ENCODE assay signal across 8 cellular contexts in genomic region chr2:20618468-20618885, GRCh38. TPM values are rescaled to one million over a fixed set of nuclear protein-coding genes. Genes with fewer than 3 reads are reported as not detected.
A peak's percentile ranks its signal among the peaks of the same experiment; 100 is the strongest.
DNase-seq lines count a peak whose midpoint lies in the region; ATAC-seq and TF ChIP-seq lines count a peak whose summit lies in the region.
"Had no signal": no experiment of that assay in that cellular context is flagged by ENCODE, and none has a peak within 500 bp of the region (broad histone marks: within the 10 kb centered on the region; RNA-seq: fewer than 3 reads in every experiment).

No MANE protein-coding gene starts in this region.

- H3K4me2 ChIP-seq in GM23338: no peak overlapping the region

- H3K4me1 ChIP-seq in SJSA1 (replicated peaks) (peaks cover 44% of the 10 kb centered on the region), GM23338 (ENCODE audit: insufficient read depth) (0 out of 2 replicates have a peak, but pooled peaks cover 8% of the 10 kb centered on the region)
- H3K4me1 ChIP-seq in naive thymus-derived CD4-positive, alpha-beta T cell (ENCODE audit: control insufficient read depth in 2 of 2, insufficient read depth in 2 of 2, low read length in 2 of 2): no peaks in the 10 kb centered on the region

- peak; percentile 26 for ATAC-seq in naive thymus-derived CD4-positive, alpha-beta T cell
- ATAC-seq in GM23338: no peak

- no peaks in the 10 kb centered on the region for H3K9me3 ChIP-seq in SJSA1 (replicated peaks)
- no peaks in the 10 kb centered on the region for H3K9me3 ChIP-seq in naive thymus-derived CD4-positive, alpha-beta T cell (ENCODE audit: control insufficient read depth in 2 of 3, low read length in 3 of 3)

- CTCF ChIA-PET in naive thymus-derived CD4-positive, alpha-beta T cell (lab: Charles Lee): no interaction called here

- no peaks in the 10 kb centered on the region for H3K79me2 ChIP-seq in GM23338 (replicated peaks; ENCODE audit: insufficient read depth)

- H3K36me3 Mint-ChIP-seq in naive thymus-derived CD4-positive, alpha-beta T cell: peaks cover 0 to 32% (median 14%) of the 10 kb centered on the region in 5 donors
- H3K36me3 Mint-ChIP-seq in type B pancreatic cell (peaks cover 6% of the 10 kb centered on the region), GM23338 (ENCODE audit: low read depth) (no peaks in the 10 kb centered on the region)

- H3K4me3 Mint-ChIP-seq in naive thymus-derived CD4-positive, alpha-beta T cell: no peak overlapping the region
- H3K4me3 Mint-ChIP-seq in type B pancreatic cell (no peak overlapping the region), GM23338 (no peak overlapping the region)

- POLR2A ChIA-PET in naive thymus-derived CD4-positive, alpha-beta T cell (lab: Charles Lee): no interaction called here

- no peaks in the 10 kb centered on the region for H3K27me3 Mint-ChIP-seq in naive thymus-derived CD4-positive, alpha-beta T cell
- no peaks in the 10 kb centered on the region for H3K27me3 Mint-ChIP-seq in type B pancreatic cell
- peaks cover 7% of the 10 kb centered on the region for H3K27me3 Mint-ChIP-seq in GM23338 (ENCODE audit: insufficient read depth, low read depth, poor library complexity)

- no peaks in the 10 kb centered on the region for H3F3A ChIP-seq in GM23338 (replicated peaks; ENCODE audit: low read depth)

- H3K27ac Mint-ChIP-seq in naive thymus-derived CD4-positive, alpha-beta T cell: no peak overlapping the region
- peak overlapping the region; percentile 76 for H3K27ac Mint-ChIP-seq in type B pancreatic cell
- H3K27ac Mint-ChIP-seq in GM23338: no peak overlapping the region

- intact Hi-C loops in naive thymus-derived CD4-positive, alpha-beta T cell (cut with micrococcal nuclease): no loop called here

- H3K36me3 ChIP-seq in SJSA1 (peaks cover 5% of the 10 kb centered on the region; the same call in 1 of the 2 replicates), GM23338 (ENCODE audit: insufficient read depth) (no peaks in the 10 kb centered on the region)
- H3K36me3 ChIP-seq in naive thymus-derived CD4-positive, alpha-beta T cell (ENCODE audit: control insufficient read depth in 2 of 3, insufficient read depth in 3 of 3, low read length in 3 of 3): peaks cover 0 to 42% (median 4%) of the 10 kb centered on the region in 3 experiments

- no peaks in the 10 kb centered on the region for H3K9me3 Mint-ChIP-seq in naive thymus-derived CD4-positive, alpha-beta T cell
- H3K9me3 Mint-ChIP-seq in type B pancreatic cell: no peaks in the 10 kb centered on the region
- no peaks in the 10 kb centered on the region for H3K9me3 Mint-ChIP-seq in GM23338

- no peak overlapping the region for H3K4me3 ChIP-seq in SJSA1
- no peak overlapping the region for H3K4me3 ChIP-seq in naive thymus-derived CD4-positive, alpha-beta T cell (ENCODE audit: low read length)
- no peak overlapping the region for H3K4me3 ChIP-seq in GM23338

- H4K20me1 ChIP-seq in GM23338 (replicated peaks; ENCODE audit: insufficient read depth): no peaks in the 10 kb centered on the region

- H3K27me3 ChIP-seq in SJSA1 (replicated peaks) (no peaks in the 10 kb centered on the region), GM23338 (ENCODE audit: insufficient read depth) (no peaks in the 10 kb centered on the region)
- no peaks in the 10 kb centered on the region for H3K27me3 ChIP-seq in naive thymus-derived CD4-positive, alpha-beta T cell (ENCODE audit: control insufficient read depth in 2 of 2, insufficient read depth in 2 of 2, low read length in 2 of 2)

- no peak overlapping the region for H2AFZ ChIP-seq in GM23338

- DNase-seq in SJSA1 (ENCODE audit: low read depth in 1 of 2, low spot score in 2 of 2) (no peak), fibroblast of gingiva (ENCODE audit: low read depth) (peak; percentile 92), type B pancreatic cell (ENCODE audit: extremely low spot score, unreplicated experiment) (no peak), GM23338 (ENCODE audit: low spot score) (no peak), COLO829 (ENCODE audit: low spot score) (no peak)
- DNase-seq in naive thymus-derived CD4-positive, alpha-beta T cell: no peak
- DNase-seq in activated naive CD4-positive, alpha-beta T cell treated with anti-CD3 and anti-CD28 coated beads, Interleukin-2, amount 50 U/mL, for 16 hours: no peak
- DNase-seq: activated T-cell treated with anti-CD3 and anti-CD28 coated beads, Interleukin-2, amount 50 U/mL, for 48 hours had no signal

- TF ChIP-seq CTCF in type B pancreatic cell (conservative IDR thresholded peaks at IDR 0.05) (no peak), GM23338 (conservative IDR thresholded peaks at IDR 0.05; ENCODE audit: low read depth in 2 of 2) (no peak)

- H3K27ac ChIP-seq in SJSA1 (peak overlapping the region; percentile 84), GM23338 (ENCODE audit: low read depth) (no peak overlapping the region)
- no peak overlapping the region for H3K27ac ChIP-seq in naive thymus-derived CD4-positive, alpha-beta T cell (ENCODE audit: low read depth, low read length)

- H3K4me1 Mint-ChIP-seq in naive thymus-derived CD4-positive, alpha-beta T cell: no peaks in the 10 kb centered on the region
- H3K4me1 Mint-ChIP-seq in type B pancreatic cell (ENCODE audit: unreplicated experiment) (peaks cover 35% of the 10 kb centered on the region), GM23338 (peaks cover 20% of the 10 kb centered on the region)

- H3K9me2 ChIP-seq in GM23338 (ENCODE audit: insufficient read depth): no peaks in the 10 kb centered on the region

TF ChIP-seq in GM23338, 12 proteins besides CTCF, POLR2A, EP300 and RAD21 (continues in another document):
- TF ChIP-seq JUNB (IDR thresholded peaks at IDR 0.05; ENCODE audit: unreplicated experiment): no peak
- TF ChIP-seq ZNF331 (CRISPR knock-in tag; IDR thresholded peaks at IDR 0.05; ENCODE audit: low read depth): no peak
- no peak for TF ChIP-seq ZNF114 (CRISPR knock-in tag; IDR thresholded peaks at IDR 0.05)
- no peak for TF ChIP-seq POLR2AphosphoS5 (IDR thresholded peaks at IDR 0.05; ENCODE audit: low read depth)
- no peak for TF ChIP-seq EZH2phosphoT487 (IDR thresholded peaks at IDR 0.05; ENCODE audit: unreplicated experiment)
- TF ChIP-seq ETS1 (IDR thresholded peaks at IDR 0.05): no peak

RNA-seq across cellular contexts. Expression of gene HS1BP3, which starts 32.4 kb away (rescaled TPM):
- 17.2 and 32.3 TPM in 2 replicates for total RNA-seq in SJSA1 (2014; rRNA removed; shearing (Covaris generic))
- total RNA-seq in naive thymus-derived CD4-positive, alpha-beta T cell: 10 to 100 TPM; 12.0 to 19.0 (median 18.3) TPM
- polyA plus RNA-seq in naive thymus-derived CD4-positive, alpha-beta T cell: 10 to 100 TPM; 13.8 to 17.3 TPM
- 22.1 and 24.3 TPM in 2 replicates for total RNA-seq in type B pancreatic cell (ENCODE audit: low replicate concordance)
- total RNA-seq in GM23338 (2014; rRNA removed; shearing (Covaris generic)): 15.0 and 16.8 TPM in 2 replicates
- 6.0 and 7.2 TPM in 2 replicates for polyA plus RNA-seq in GM23338 (2016; fragmentation: Nextera tagmentation; extraction: Ambion mirVana)

RNA-seq across cellular contexts. Expression of gene GDF7, which starts 48.5 kb away (rescaled TPM):
- total RNA-seq in SJSA1 (2014; rRNA removed; shearing (Covaris generic)): 0.03 TPM in 1 of 2 replicates, not detected in the other
- under 1 TPM in 3 of 5 experiments, not detected in 2; 0.03 to 0.20 (median 0.05) TPM for total RNA-seq in naive thymus-derived CD4-positive, alpha-beta T cell
- under 1 TPM; 0.01 to 0.17 TPM for polyA plus RNA-seq in naive thymus-derived CD4-positive, alpha-beta T cell
- 0.31 and 24.3 TPM in 2 replicates for total RNA-seq in type B pancreatic cell (ENCODE audit: low replicate concordance)
- total RNA-seq in GM23338 (2014; rRNA removed; shearing (Covaris generic)): 0.19 and 0.52 TPM in 2 replicates
- 0.16 and 0.19 TPM in 2 replicates for polyA plus RNA-seq in GM23338 (2016; fragmentation: Nextera tagmentation; extraction: Ambion mirVana)
